In genomic region chr9:121299467-121300282, GRCh38 we compare ENCODE assay signal across 8 cellular contexts. TPM values are rescaled to one million over a fixed set of nuclear protein-coding genes. Genes with fewer than 3 reads are reported as not detected.
DNase-seq lines count a peak whose midpoint lies in the region; ATAC-seq and TF ChIP-seq lines count a peak whose summit lies in the region.

No MANE protein-coding gene starts in this region.

- H3K9me3 Mint-ChIP-seq in natural killer cell treated with Interleukin-12 subunit alpha and Interleukin-12 subunit beta and Interleukin-15 and Interleukin-18, amount 100 ng/mL, for 72 hours = no peaks in the 10 kb centered on the region

- H3K27ac Mint-ChIP-seq in natural killer cell treated with Interleukin-12 subunit alpha and Interleukin-12 subunit beta and Interleukin-15 and Interleukin-18, amount 100 ng/mL, for 72 hours = peak overlapping the region in 1 of 2 donors; percentile 5

- H3K4me3 ChIP-seq in foreskin fibroblast (ENCODE audit: low read depth in 1 of 2, low read length in 2 of 2) = peak overlapping the region; percentile 27 to 52

- peak overlapping the region; percentile 86 for H3K4me3 Mint-ChIP-seq in natural killer cell treated with Interleukin-12 subunit alpha and Interleukin-12 subunit beta and Interleukin-15 and Interleukin-18, amount 100 ng/mL, for 72 hours

- peak; percentile 47 for ATAC-seq in HG02870 (IDR thresholded peaks at IDR 0.05; ENCODE audit: unreplicated experiment)
- ATAC-seq in natural killer cell treated with Interleukin-12 subunit alpha and Interleukin-12 subunit beta and Interleukin-15 and Interleukin-18, amount 100 ng/mL, for 72 hours = peak; percentile 64 to 78

- DNase-seq in COR-L47 (lab: John Stamatoyannopoulos, UW) (peak; percentile 42), foreskin fibroblast (peak in 1 of 2 donors; percentile 75), NCI-H1930 (lab: John Stamatoyannopoulos, UW) (no peak), CD1c-positive myeloid dendritic cell (ENCODE audit: extremely low spot score) (no peak)
- peak; percentile 33 for DNase-seq in activated T-cell treated with anti-CD3 and anti-CD28 coated beads, Interleukin-2, amount 50 U/mL, for 1 hour
- DNase-seq in natural killer cell treated with Interleukin-12 subunit alpha and Interleukin-12 subunit beta and Interleukin-15 and Interleukin-18, amount 100 ng/mL, for 72 hours (ENCODE audit: low spot score) = no peak
- no peak for DNase-seq in activated effector memory CD4-positive, alpha-beta T cell treated with Interleukin-2 at 50 U/mL for 16 hours

- H3K36me3 Mint-ChIP-seq in natural killer cell treated with Interleukin-12 subunit alpha and Interleukin-12 subunit beta and Interleukin-15 and Interleukin-18, amount 100 ng/mL, for 72 hours = no peaks in the 10 kb centered on the region

- no peak for TF ChIP-seq CTCF in foreskin fibroblast (IDR thresholded peaks at IDR 0.05; ENCODE audit: low read depth, low read length)

- H3K27me3 Mint-ChIP-seq in natural killer cell treated with Interleukin-12 subunit alpha and Interleukin-12 subunit beta and Interleukin-15 and Interleukin-18, amount 100 ng/mL, for 72 hours = peaks cover 0 to 8% of the 10 kb centered on the region in 2 donors

- H3K4me1 Mint-ChIP-seq in natural killer cell treated with Interleukin-12 subunit alpha and Interleukin-12 subunit beta and Interleukin-15 and Interleukin-18, amount 100 ng/mL, for 72 hours (ENCODE audit: low read depth in 2 of 2) = peaks cover 16 to 19% of the 10 kb centered on the region in 2 donors

RNA-seq across cellular contexts. Expression of gene GSN, which starts 31.7 kb away (rescaled TPM):
- total RNA-seq in natural killer cell treated with Interleukin-12 subunit alpha and Interleukin-12 subunit beta and Interleukin-15 and Interleukin-18, amount 100 ng/mL, for 72 hours = 10 to 100 TPM in 1 of 2 donors, 1 to 10 TPM in 1; 9.4 to 40.9 TPM

Comparison
In these comparisons a context has a peak if more than half of its experiments do, and no peak if none do; other contexts are left out.
1. DNase-seq: peak in COR-L47 (single experiment) and activated T-cell treated with anti-CD3 and anti-CD28 coated beads, Interleukin-2, amount 50 U/mL, for 1 hour (single experiment); none in natural killer cell treated with Interleukin-12 subunit alpha and Interleukin-12 subunit beta and Interleukin-15 and Interleukin-18, amount 100 ng/mL, for 72 hours (single experiment), NCI-H1930 (0 of 2), activated effector memory CD4-positive, alpha-beta T cell treated with Interleukin-2 at 50 U/mL for 16 hours (single experiment) and CD1c-positive myeloid dendritic cell (single experiment).